ENCODE assay signal across 9 cellular contexts in genomic region chr17:80792373-80792781, GRCh38.
DNase-seq lines count a peak whose midpoint lies in the region; ATAC-seq and TF ChIP-seq lines count a peak whose summit lies in the region.
"Had no signal": no experiment of that assay in that cellular context is flagged by ENCODE, and none has a peak within 500 bp of the region (broad histone marks: within the 10 kb centered on the region; RNA-seq: fewer than 3 reads in every experiment).

No MANE protein-coding gene starts in this region.

- no peak for TF ChIP-seq POLR2A in thyroid gland (IDR thresholded peaks at IDR 0.05)

- H3K27me3 ChIP-seq in adipocyte (replicated peaks; ENCODE audit: control insufficient read depth, insufficient read depth, low read length) (no peaks in the 10 kb centered on the region), thyroid gland (no peaks in the 10 kb centered on the region)

- H3K27me3 Mint-ChIP-seq in activated T-cell treated with anti-CD3 and anti-CD28 coated beads, Interleukin-2, amount 50 U/mL, for 24 hours: no peaks in the 10 kb centered on the region
- no peaks in the 10 kb centered on the region for H3K27me3 Mint-ChIP-seq in activated T-cell treated with anti-CD3 and anti-CD28 coated beads, Interleukin-2, amount 50 U/mL, for 4 hours (ENCODE audit: low read depth)

- H3K4me1 ChIP-seq in adipocyte (ENCODE audit: control insufficient read depth, insufficient read depth, low read length): peaks cover 51% of the 10 kb centered on the region
- peaks cover 3 to 35% of the 10 kb centered on the region in 2 donors for H3K4me1 ChIP-seq in thyroid gland

- peak overlapping the region; percentile 16 for H3K4me3 ChIP-seq in adipocyte (ENCODE audit: low read length)
- no peak overlapping the region for H3K4me3 ChIP-seq in thyroid gland (replicated peaks in 1 of 3)

- peaks cover 82% of the 10 kb centered on the region for H3K4me1 Mint-ChIP-seq in activated T-cell treated with anti-CD3 and anti-CD28 coated beads, Interleukin-2, amount 50 U/mL, for 24 hours (ENCODE audit: low read depth)
- peaks cover 77% of the 10 kb centered on the region for H3K4me1 Mint-ChIP-seq in activated T-cell treated with anti-CD3 and anti-CD28 coated beads, Interleukin-2, amount 50 U/mL, for 4 hours (ENCODE audit: low read depth)

- H3K27ac Mint-ChIP-seq in activated T-cell treated with anti-CD3 and anti-CD28 coated beads, Interleukin-2, amount 50 U/mL, for 24 hours: peak overlapping the region; percentile 96

- H3K9me3 ChIP-seq in adipocyte (ENCODE audit: control insufficient read depth, low read length): no peaks in the 10 kb centered on the region
- no peaks in the 10 kb centered on the region for H3K9me3 ChIP-seq in thyroid gland

- no peak for TF ChIP-seq CTCF in thyroid gland (IDR thresholded peaks at IDR 0.05)

- H3K36me3 ChIP-seq in adipocyte (ENCODE audit: control insufficient read depth, insufficient read depth, low read length, severe bottlenecking) (peaks cover 3% of the 10 kb centered on the region), thyroid gland (no peaks in the 10 kb centered on the region)

- intact Hi-C loops in thyroid gland (cut with DNase I): no loop called here

- H3K27ac ChIP-seq in thyroid gland: peak overlapping the region; percentile 34 to 64 (median 60)

- WGBS in thyroid gland, 2 donors: 77 to 87% methylated on average over 10 of the region's 10 CpGs

- peak overlapping the region; percentile 76 for H3K9ac ChIP-seq in adipocyte (ENCODE audit: low read length)

- H3K9me3 Mint-ChIP-seq in activated T-cell treated with anti-CD3 and anti-CD28 coated beads, Interleukin-2, amount 50 U/mL, for 24 hours: peaks cover 8% of the 10 kb centered on the region
- H3K9me3 Mint-ChIP-seq in activated T-cell treated with anti-CD3 and anti-CD28 coated beads, Interleukin-2, amount 50 U/mL, for 4 hours: peaks cover 3% of the 10 kb centered on the region

- peak; percentile 28 for DNase-seq in activated T-cell treated with anti-CD3 and anti-CD28 coated beads, Interleukin-2, amount 50 U/mL, for 24 hours
- DNase-seq in activated T-cell treated with anti-CD3 and anti-CD28 coated beads, Interleukin-2, amount 50 U/mL, for 4 hours: no peak
- DNase-seq in adipocyte (ENCODE audit: low read depth) (peak; percentile 28), islet precursor cell (peak; percentile 56), thyroid gland (no peak), NCI-H1694 (lab: John Stamatoyannopoulos, UW) (no peak), D341Med (ENCODE audit: low spot score) (no peak)
- DNase-seq: NCI-H524 treated with DMSO at 0.1 percent for 48 hours had no signal

- H3K36me3 Mint-ChIP-seq in activated T-cell treated with anti-CD3 and anti-CD28 coated beads, Interleukin-2, amount 50 U/mL, for 24 hours (ENCODE audit: low read depth): peaks cover 75% of the 10 kb centered on the region
- H3K36me3 Mint-ChIP-seq in activated T-cell treated with anti-CD3 and anti-CD28 coated beads, Interleukin-2, amount 50 U/mL, for 4 hours (ENCODE audit: insufficient read depth): peaks cover 36% of the 10 kb centered on the region

- no peak for ATAC-seq in activated T-cell treated with anti-CD3 and anti-CD28 coated beads, Interleukin-2, amount 50 U/mL, for 4 hours
- ATAC-seq in GM21423 (IDR thresholded peaks at IDR 0.05; ENCODE audit: unreplicated experiment): no peak

- peak overlapping the region; percentile 44 for H3K4me3 Mint-ChIP-seq in activated T-cell treated with anti-CD3 and anti-CD28 coated beads, Interleukin-2, amount 50 U/mL, for 24 hours
- no peak overlapping the region for H3K4me3 Mint-ChIP-seq in activated T-cell treated with anti-CD3 and anti-CD28 coated beads, Interleukin-2, amount 50 U/mL, for 4 hours

Comparison
In these comparisons a context has a peak if more than half of its experiments do, and no peak if none do; other contexts are left out.
1. DNase-seq: peak in activated T-cell treated with anti-CD3 and anti-CD28 coated beads, Interleukin-2, amount 50 U/mL, for 24 hours (single experiment), adipocyte (single experiment) and islet precursor cell (single experiment); none in activated T-cell treated with anti-CD3 and anti-CD28 coated beads, Interleukin-2, amount 50 U/mL, for 4 hours (single experiment), thyroid gland (0 of 2), NCI-H1694 (single experiment) and D341Med (single experiment).